ENCODE assay signal across 13 cellular contexts in genomic region chr4:163866728-163867313, GRCh38.
DNase-seq lines count a peak whose midpoint lies in the region; ATAC-seq, FAIRE-seq and TF ChIP-seq lines count a peak whose summit lies in the region.
"Had no signal": no experiment of that assay in that cellular context is flagged by ENCODE, and none has a peak within 500 bp of the region (broad histone marks: within the 10 kb centered on the region; RNA-seq: fewer than 3 reads in every experiment).

No MANE protein-coding gene starts in this region.

- CTCF ChIA-PET in naive thymus-derived CD4-positive, alpha-beta T cell (lab: Charles Lee), result no interaction called here

- H3K4me1 ChIP-seq in astrocyte (ENCODE audit: insufficient read depth, low read length), result no peaks in the 10 kb centered on the region
- no peaks in the 10 kb centered on the region for H3K4me1 ChIP-seq in naive thymus-derived CD4-positive, alpha-beta T cell (ENCODE audit: control insufficient read depth in 2 of 2, insufficient read depth in 2 of 2, low read length in 2 of 2)
- H3K4me1 ChIP-seq: thyroid gland had no signal

- peak; percentile 65 for ATAC-seq in GM21360 (IDR thresholded peaks at IDR 0.05; ENCODE audit: unreplicated experiment)
- peak; percentile 47 for ATAC-seq in HG03354 (IDR thresholded peaks at IDR 0.05; ENCODE audit: poor library complexity, severe bottlenecking, unreplicated experiment)
- no peak for ATAC-seq in naive thymus-derived CD4-positive, alpha-beta T cell
- ATAC-seq: natural killer cell treated with Interleukin-12 subunit alpha and Interleukin-12 subunit beta and Interleukin-15 and Interleukin-18, amount 100 ng/mL, for 72 hours had no signal

- H3K9me3 Mint-ChIP-seq in astrocyte (ENCODE audit: unreplicated experiment), result no peaks in the 10 kb centered on the region
- H3K9me3 Mint-ChIP-seq in naive thymus-derived CD4-positive, alpha-beta T cell, result no peaks in the 10 kb centered on the region

- H4K20me1 ChIP-seq in astrocyte (ENCODE audit: insufficient read depth, low read length), result no peaks in the 10 kb centered on the region

- TF ChIP-seq CTCF in astrocyte (IDR thresholded peaks at IDR 0.05; ENCODE audit: insufficient read depth, low read depth, low read length), result no peak

- H3K79me2 ChIP-seq in astrocyte (ENCODE audit: insufficient read depth, low read length), result no peaks in the 10 kb centered on the region

- H3K36me3 Mint-ChIP-seq in astrocyte (ENCODE audit: low read depth, unreplicated experiment), result no peaks in the 10 kb centered on the region
- H3K36me3 Mint-ChIP-seq in naive thymus-derived CD4-positive, alpha-beta T cell, result no peaks in the 10 kb centered on the region
- H3K36me3 Mint-ChIP-seq: natural killer cell treated with Interleukin-12 subunit alpha and Interleukin-12 subunit beta and Interleukin-15 and Interleukin-18, amount 100 ng/mL, for 72 hours had no signal

- H3K9me3 ChIP-seq in astrocyte (ENCODE audit: insufficient read depth, low read depth, low read length), result no peaks in the 10 kb centered on the region
- H3K9me3 ChIP-seq in naive thymus-derived CD4-positive, alpha-beta T cell (ENCODE audit: control insufficient read depth in 2 of 3, low read length in 3 of 3), result no peaks in the 10 kb centered on the region
- H3K9me3 ChIP-seq: thyroid gland had no signal

- H3K4me3 ChIP-seq in astrocyte (ENCODE audit: insufficient read depth, low read depth, low read length), result no peak overlapping the region
- no peak overlapping the region for H3K4me3 ChIP-seq in naive thymus-derived CD4-positive, alpha-beta T cell (ENCODE audit: low read length)
- H3K4me3 ChIP-seq: thyroid gland had no signal

- H3K36me3 ChIP-seq in astrocyte (ENCODE audit: insufficient read depth, low read length), result no peaks in the 10 kb centered on the region
- H3K36me3 ChIP-seq in naive thymus-derived CD4-positive, alpha-beta T cell (ENCODE audit: control insufficient read depth in 2 of 3, insufficient read depth in 3 of 3, low read length in 3 of 3), result no peaks in the 10 kb centered on the region
- H3K36me3 ChIP-seq: thyroid gland had no signal

- no peaks in the 10 kb centered on the region for H3K4me1 Mint-ChIP-seq in astrocyte (ENCODE audit: low read depth, unreplicated experiment)
- H3K4me1 Mint-ChIP-seq in naive thymus-derived CD4-positive, alpha-beta T cell, result peaks cover 0 to 6% (median 0%) of the 10 kb centered on the region in 7 donors

- POLR2A ChIA-PET in naive thymus-derived CD4-positive, alpha-beta T cell (lab: Charles Lee), result no interaction called here

- DNase-seq in Caki2 (ENCODE audit: low read depth) (peak; percentile 48), astrocyte (ENCODE audit: low read depth) (peak; percentile 72), mesenteric fat pad (ENCODE audit: low spot score) (no peak), NCI-H510A treated with DMSO at 0.1 percent for 48 hours (lab: John Stamatoyannopoulos, UW) (no peak)
- no peak for DNase-seq in naive thymus-derived CD4-positive, alpha-beta T cell
- no peak for DNase-seq in stimulated activated naive CD4-positive, alpha-beta T cell (lab: John Stamatoyannopoulos, UW)
- DNase-seq: C1 segment of cervical spinal cord, hypothalamus, thyroid gland had no signal

- FAIRE-seq in astrocyte (lab: Jason Lieb, UNC), result no peak
- FAIRE-seq: GM18507 had no signal

- no peaks in the 10 kb centered on the region for H3K27me3 ChIP-seq in astrocyte (ENCODE audit: insufficient read depth, low read length)
- H3K27me3 ChIP-seq in naive thymus-derived CD4-positive, alpha-beta T cell (ENCODE audit: control insufficient read depth in 2 of 2, insufficient read depth in 2 of 2, low read length in 2 of 2), result no peaks in the 10 kb centered on the region
- H3K27me3 ChIP-seq: thyroid gland had no signal

- no peaks in the 10 kb centered on the region for H3K27me3 Mint-ChIP-seq in astrocyte (ENCODE audit: low read depth, unreplicated experiment)
- no peaks in the 10 kb centered on the region for H3K27me3 Mint-ChIP-seq in naive thymus-derived CD4-positive, alpha-beta T cell

- no peak overlapping the region for H3K27ac Mint-ChIP-seq in astrocyte (ENCODE audit: unreplicated experiment)
- H3K27ac Mint-ChIP-seq in naive thymus-derived CD4-positive, alpha-beta T cell, result no peak overlapping the region
- H3K27ac Mint-ChIP-seq: natural killer cell treated with Interleukin-12 subunit alpha and Interleukin-12 subunit beta and Interleukin-15 and Interleukin-18, amount 100 ng/mL, for 72 hours had no signal

- peak overlapping the region; percentile 35 for H3K4me2 ChIP-seq in astrocyte (ENCODE audit: low read length)

- no peak overlapping the region for H3K4me3 Mint-ChIP-seq in astrocyte (ENCODE audit: unreplicated experiment)
- H3K4me3 Mint-ChIP-seq in naive thymus-derived CD4-positive, alpha-beta T cell, result no peak overlapping the region
- H3K4me3 Mint-ChIP-seq: natural killer cell treated with Interleukin-12 subunit alpha and Interleukin-12 subunit beta and Interleukin-15 and Interleukin-18, amount 100 ng/mL, for 72 hours had no signal

- peak overlapping the region; percentile 44 for H3K27ac ChIP-seq in astrocyte (ENCODE audit: low read depth, low read length)
- no peak overlapping the region for H3K27ac ChIP-seq in naive thymus-derived CD4-positive, alpha-beta T cell (ENCODE audit: low read depth, low read length)
- H3K27ac ChIP-seq: thyroid gland had no signal

- in situ Hi-C loops in Caki2 (cut with HindIII; ENCODE audit: low pct_unique_long_range_greater_than_20kb, low sequenced_read_pairs), result no loop called here

- intact Hi-C loops in naive thymus-derived CD4-positive, alpha-beta T cell (cut with micrococcal nuclease), result no loop called here

- no peak overlapping the region for H3K9ac ChIP-seq in astrocyte (ENCODE audit: low read length)

- H2AFZ ChIP-seq in astrocyte (ENCODE audit: low read depth, low read length), result peak overlapping the region; percentile 38

Comparison
In these comparisons a context has a peak if more than half of its experiments do, and no peak if none do; other contexts are left out.
1. DNase-seq: peak in Caki2 (single experiment) and astrocyte (single experiment); none in naive thymus-derived CD4-positive, alpha-beta T cell (0 of 9), mesenteric fat pad (single experiment), stimulated activated naive CD4-positive, alpha-beta T cell (0 of 6) and NCI-H510A treated with DMSO at 0.1 percent for 48 hours (single experiment).